Comparison of ENCODE assay signal across 17 cellular contexts in the genomic region with DNA sequence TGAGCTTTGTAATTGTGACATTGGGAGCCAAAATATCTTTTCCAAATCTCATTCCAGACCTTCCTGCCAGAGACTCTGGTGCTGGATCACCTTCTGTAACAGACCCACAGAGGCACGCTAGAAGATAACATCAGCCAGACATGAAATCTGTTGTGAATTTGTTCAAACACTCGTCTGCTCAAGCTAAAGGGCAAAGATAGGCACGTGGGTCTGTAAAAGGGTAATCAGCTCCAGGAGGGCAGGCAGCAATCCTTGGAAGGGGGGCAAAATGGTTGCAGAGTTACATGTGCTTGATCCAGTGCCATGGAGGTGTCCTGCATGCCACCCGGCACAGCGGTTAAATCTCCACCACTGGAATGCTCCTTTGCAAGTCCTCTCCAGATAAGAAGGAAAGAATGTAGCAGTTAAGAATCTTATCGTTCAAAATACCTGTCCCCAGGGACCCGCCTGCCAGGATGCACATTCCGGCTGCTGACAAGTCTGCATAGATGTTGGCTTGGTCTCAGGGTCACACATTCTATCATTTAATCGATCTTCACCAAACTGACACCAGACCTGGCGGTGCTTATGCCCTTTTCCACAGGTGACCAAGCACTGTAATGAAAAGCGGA.
DNase-seq lines count a peak whose midpoint lies in the region; ATAC-seq and TF ChIP-seq lines count a peak whose summit lies in the region.
"Had no signal": no experiment of that assay in that cellular context is flagged by ENCODE, and none has a peak within 500 bp of the region (broad histone marks: within the 10 kb centered on the region; RNA-seq: fewer than 3 reads in every experiment).

No MANE protein-coding gene starts in this region.

- ATAC-seq in natural killer cell: no peak
- ATAC-seq in stimulated activated naive CD8-positive, alpha-beta T cell treated with anti-CD3 and anti-CD28 coated beads, Interleukin-15, Interleukin-2, amounts not matched to agents 100 U/mL and 50 U/mL, for 24 hours: no peak
- ATAC-seq: activated CD8-positive, alpha-beta T cell treated with anti-CD3 and anti-CD28 coated beads, Interleukin-2, amount 10 ng/mL, durations not matched to agents 7 days and 5 days; foreskin keratinocyte; Panc1 had no signal

- H3K27ac ChIP-seq in esophagus (ENCODE audit: low read depth in 2 of 2, low read length in 1 of 2) (peak overlapping the region; percentile 25 to 56), mesendoderm (ENCODE audit: low read depth, low read length) (no peak overlapping the region), stomach smooth muscle (ENCODE audit: low read length) (peak overlapping the region; percentile 89)
- H3K27ac ChIP-seq: foreskin keratinocyte had no signal

- H3K9me3 Mint-ChIP-seq in natural killer cell: peaks cover 5 to 7% of the 10 kb centered on the region in 2 donors
- H3K9me3 Mint-ChIP-seq: activated naive CD4-positive, alpha-beta T cell treated with anti-CD3 and anti-CD28 coated beads for 36 hours had no signal

- no peak overlapping the region for H2BK120ac ChIP-seq in mesendoderm (ENCODE audit: low read depth, low read length)

- no peak overlapping the region for H3K4me3 Mint-ChIP-seq in natural killer cell
- H3K4me3 Mint-ChIP-seq: activated CD8-positive, alpha-beta T cell treated with anti-CD3 and anti-CD28 coated beads, Interleukin-2, amount 10 ng/mL, durations not matched to agents 7 days and 5 days; activated naive CD4-positive, alpha-beta T cell treated with anti-CD3 and anti-CD28 coated beads for 36 hours; CD4-positive, alpha-beta T cell; stimulated activated naive CD8-positive, alpha-beta T cell treated with anti-CD3 and anti-CD28 coated beads, Interleukin-15, Interleukin-2, amounts not matched to agents 100 ng/mL and 50 ng/mL, for 24 hours had no signal

- H3K36me3 Mint-ChIP-seq in natural killer cell: no peaks in the 10 kb centered on the region

- TF ChIP-seq CTCF in natural killer cell (IDR thresholded peaks at IDR 0.05): no peak

- no peaks in the 10 kb centered on the region for H3K79me1 ChIP-seq in mesendoderm (ENCODE audit: low read length)

- no peak overlapping the region for H3K4me3 ChIP-seq in esophagus (ENCODE audit: low read depth in 1 of 2, low read length in 2 of 2)
- no peak overlapping the region for H3K4me3 ChIP-seq in mesendoderm (ENCODE audit: low read length)
- peak overlapping the region; percentile 2 to 60 for H3K4me3 ChIP-seq in stomach smooth muscle (ENCODE audit: low read length in 2 of 2)
- H3K4me3 ChIP-seq: ovary had no signal

- no peaks in the 10 kb centered on the region for H3K27me3 Mint-ChIP-seq in natural killer cell (ENCODE audit: low read depth in 2 of 2)
- H3K27me3 Mint-ChIP-seq: CD4-positive, alpha-beta T cell; stimulated activated naive CD8-positive, alpha-beta T cell treated with anti-CD3 and anti-CD28 coated beads, Interleukin-15, Interleukin-2, amounts not matched to agents 100 ng/mL and 50 ng/mL, for 24 hours had no signal

- WGBS in esophagus, 2 donors: 61 to 68% methylated on average over 11 of the region's 11 CpGs
- no CpG with 5 or more reads among the region's 11 CpGs for WGBS in mesendoderm (ENCODE audit: extremely low coverage, insufficient coverage, low lambda C conversion rate)

- no peak overlapping the region for H2BK5ac ChIP-seq in mesendoderm (ENCODE audit: low read length)

- H4K8ac ChIP-seq in mesendoderm (ENCODE audit: low read depth, low read length): no peak overlapping the region

- no peak overlapping the region for H3K18ac ChIP-seq in mesendoderm (ENCODE audit: low read length)

- H3K36me3 ChIP-seq in esophagus (ENCODE audit: control insufficient read depth in 2 of 2, insufficient read depth in 2 of 2, low read length in 1 of 2) (no peaks in the 10 kb centered on the region), mesendoderm (ENCODE audit: control insufficient read depth, insufficient read depth, low read length) (no peaks in the 10 kb centered on the region), stomach smooth muscle (ENCODE audit: control insufficient read depth in 2 of 2, insufficient read depth in 2 of 2, low read length in 2 of 2) (peaks cover 0 to 6% of the 10 kb centered on the region in 2 donors)
- H3K36me3 ChIP-seq: ovary had no signal

- intact Hi-C loops in natural killer cell (cut with micrococcal nuclease): no loop called here

- H2AK5ac ChIP-seq in mesendoderm (ENCODE audit: low read length): no peak overlapping the region

- H3K56ac ChIP-seq in mesendoderm (ENCODE audit: low read length): no peak overlapping the region

- H3K9me3 ChIP-seq in esophagus (ENCODE audit: control insufficient read depth in 2 of 2, insufficient read depth in 1 of 2, low read depth in 1 of 2, low read length in 1 of 2) (no peaks in the 10 kb centered on the region), stomach smooth muscle (ENCODE audit: control insufficient read depth in 2 of 2, low read length in 2 of 2) (no peaks in the 10 kb centered on the region)
- H3K9me3 ChIP-seq: ovary had no signal

- H3K4me1 Mint-ChIP-seq in natural killer cell: no peaks in the 10 kb centered on the region

- no peak overlapping the region for H3K4ac ChIP-seq in mesendoderm (ENCODE audit: low read depth, low read length)

- no peak overlapping the region for H3K23ac ChIP-seq in mesendoderm (ENCODE audit: low read length)

- no peak overlapping the region for H3K4me2 ChIP-seq in mesendoderm (ENCODE audit: low read length)

- H4K5ac ChIP-seq in mesendoderm (ENCODE audit: low read length): no peak overlapping the region

- H3K79me2 ChIP-seq in mesendoderm (ENCODE audit: control insufficient read depth, insufficient read depth, low read length): no peaks in the 10 kb centered on the region

- peak; percentile 69 for DNase-seq in NCI-H82 treated with DMSO at 0.1 percent for 48 hours (lab: John Stamatoyannopoulos, UW; ENCODE audit: unreplicated experiment)
- DNase-seq in mesendoderm: peak; percentile 93
- DNase-seq in KG1 (lab: John Stamatoyannopoulos, UW): no peak
- no peak for DNase-seq in natural killer cell
- DNase-seq in activated T-cell treated with anti-CD3 and anti-CD28 coated beads, Interleukin-2, amount 50 U/mL, for 48 hours: no peak
- DNase-seq in stimulated activated naive CD8-positive, alpha-beta T cell treated with anti-CD3 and anti-CD28 coated beads, Interleukin-15, Interleukin-2, amounts not matched to agents 100 U/mL and 50 U/mL, for 24 hours: no peak
- DNase-seq: activated CD8-positive, alpha-beta T cell treated with anti-CD3 and anti-CD28 coated beads, Interleukin-2, amount 10 ng/mL, durations not matched to agents 7 days and 5 days; activated naive CD4-positive, alpha-beta T cell treated with anti-CD3 and anti-CD28 coated beads for 36 hours; CD4-positive, alpha-beta T cell; foreskin keratinocyte; kidney glomerular epithelial cell; NCI-H1048 had no signal

- no peak overlapping the region for H2BK15ac ChIP-seq in mesendoderm (replicated peaks; ENCODE audit: low read depth)

- H3K4me1 ChIP-seq in esophagus (ENCODE audit: control insufficient read depth in 2 of 2, insufficient read depth in 2 of 2, low read length in 1 of 2) (no peaks in the 10 kb centered on the region), mesendoderm (ENCODE audit: control insufficient read depth, low read depth, low read length) (no peaks in the 10 kb centered on the region), stomach smooth muscle (ENCODE audit: control insufficient read depth, insufficient read depth, low read length) (peaks cover 14% of the 10 kb centered on the region)
- H3K4me1 ChIP-seq: foreskin keratinocyte had no signal

- H3K27me3 ChIP-seq in esophagus (ENCODE audit: control insufficient read depth in 1 of 2, insufficient read depth in 2 of 2, low read length in 2 of 2) (no peaks in the 10 kb centered on the region), mesendoderm (ENCODE audit: insufficient read depth, low read length, poor library complexity) (no peaks in the 10 kb centered on the region), stomach smooth muscle (ENCODE audit: control insufficient read depth in 1 of 2, insufficient read depth in 2 of 2, low read length in 2 of 2) (no peaks in the 10 kb centered on the region)
- H3K27me3 ChIP-seq: ovary had no signal

- H3K27ac Mint-ChIP-seq in natural killer cell: no peak overlapping the region
- H3K27ac Mint-ChIP-seq: activated CD8-positive, alpha-beta T cell treated with anti-CD3 and anti-CD28 coated beads, Interleukin-2, amount 10 ng/mL, durations not matched to agents 7 days and 5 days; activated naive CD4-positive, alpha-beta T cell treated with anti-CD3 and anti-CD28 coated beads for 36 hours; CD4-positive, alpha-beta T cell; stimulated activated naive CD8-positive, alpha-beta T cell treated with anti-CD3 and anti-CD28 coated beads, Interleukin-15, Interleukin-2, amounts not matched to agents 100 ng/mL and 50 ng/mL, for 24 hours had no signal

- H3K9ac ChIP-seq in mesendoderm (ENCODE audit: low read length): no peak overlapping the region
- peak overlapping the region; percentile 12 to 22 for H3K9ac ChIP-seq in stomach smooth muscle (ENCODE audit: low read length in 2 of 2)

Comparison
In these comparisons a context has a peak if more than half of its experiments do, and no peak if none do; other contexts are left out.
1. DNase-seq: peak in NCI-H82 treated with DMSO at 0.1 percent for 48 hours (single experiment) and mesendoderm (single experiment); none in KG1 (single experiment), natural killer cell (single experiment), activated T-cell treated with anti-CD3 and anti-CD28 coated beads, Interleukin-2, amount 50 U/mL, for 48 hours (0 of 2) and stimulated activated naive CD8-positive, alpha-beta T cell treated with anti-CD3 and anti-CD28 coated beads, Interleukin-15, Interleukin-2, amounts not matched to agents 100 U/mL and 50 U/mL, for 24 hours (single experiment).
2. H3K4me3 ChIP-seq: peak in stomach smooth muscle (2 of 2); none in esophagus (0 of 2) and mesendoderm (single experiment).